8 cellular contexts compared by ENCODE assay signal in genomic region chr3:195657475-195658372, GRCh38.
A peak's percentile ranks its signal among the peaks of the same experiment; 100 is the strongest.
DNase-seq lines count a peak whose midpoint lies in the region; ATAC-seq and TF ChIP-seq lines count a peak whose summit lies in the region.
"Not testable (repeated sequence)": the region's sequence is repeated elsewhere in the genome, so short reads cannot be mapped to it uniquely, and the experiment has no call there.

No MANE protein-coding gene starts in this region.

- in situ Hi-C loops in brain microvascular endothelial cell (cut with HindIII; ENCODE audit: low pct_ligation_motif_present, low sequenced_read_pairs), result not testable (repeated sequence)

- H3K4me1 ChIP-seq in ES-I3 (ENCODE audit: insufficient read depth, low read length); right atrium auricular region: not testable (repeated sequence)

- H3K27me3 ChIP-seq in brain microvascular endothelial cell (replicated peaks); right atrium auricular region: not testable (repeated sequence)

- not testable (repeated sequence) for TF ChIP-seq CTCF in brain microvascular endothelial cell (IDR thresholded peaks at IDR 0.05; ENCODE audit: low read depth, low read length, missing control alignments); right atrium auricular region (IDR thresholded peaks at IDR 0.05); omental fat pad (IDR thresholded peaks at IDR 0.05)

- H3K4me3 ChIP-seq in brain microvascular endothelial cell (ENCODE audit: low read depth, low read length) (peak overlapping the region; percentile 51), right atrium auricular region (peak overlapping the region; percentile 54 to 65)

- H3K27ac ChIP-seq in brain microvascular endothelial cell, result not testable (repeated sequence)
- peak overlapping the region; percentile 79 to 83 for H3K27ac ChIP-seq in right atrium auricular region

- DNase-seq in HT-29 (ENCODE audit: low spot score) (peak; percentile 68), brain microvascular endothelial cell (peak; percentile 62), right atrium auricular region (ENCODE audit: low spot score) (peak; percentile 79), omental fat pad (ENCODE audit: low spot score) (peak; percentile 52)
- peak; percentile 49 to 90 for DNase-seq in activated CD4-positive, alpha-beta T cell treated with anti-CD3 and anti-CD28 coated beads for 24 hours (ENCODE audit: low read depth in 2 of 2)
- DNase-seq in stimulated activated CD8-positive, alpha-beta memory T cell treated with anti-CD3 and anti-CD28 coated beads, Interleukin-4, amount 100 ng/mL, for 48 hours, result peak; percentile 94

- peak overlapping the region; percentile 93 for H3K9ac ChIP-seq in ES-I3 (ENCODE audit: low read depth, low read length)

- not testable (repeated sequence) for H3K36me3 ChIP-seq in ES-I3 (ENCODE audit: insufficient read depth, low read length); brain microvascular endothelial cell (replicated peaks); right atrium auricular region

- ATAC-seq in GM21825 (IDR thresholded peaks at IDR 0.05; ENCODE audit: unreplicated experiment), result peak; percentile 83
- peak; percentile 97 for ATAC-seq in omental fat pad (ENCODE audit: low FRiP score)

- not testable (repeated sequence) for H3K9me3 ChIP-seq in ES-I3 (ENCODE audit: control insufficient read depth, insufficient read depth, low read length); right atrium auricular region
